In genomic region chr7:153445641-153446040, GRCh38 we compare ENCODE assay signal across 7 cellular contexts.
"Had no signal": no experiment of that assay in that cellular context is flagged by ENCODE, and none has a peak within 500 bp of the region (broad histone marks: within the 10 kb centered on the region; RNA-seq: fewer than 3 reads in every experiment).

No MANE protein-coding gene starts in this region.

- H3K27ac ChIP-seq: HL-60 had no signal

- DNase-seq: H9, HFFc6, KG1 had no signal

- ATAC-seq: GM23338, HCT116, HepG2 had no signal

- H3K4me3 ChIP-seq: GM23338 had no signal
